Comparison of ENCODE assay signal across 8 cellular contexts in genomic region chr1:204074274-204075115, GRCh38.
DNase-seq lines count a peak whose midpoint lies in the region; FAIRE-seq and TF ChIP-seq lines count a peak whose summit lies in the region.

No MANE protein-coding gene starts in this region.

- TF ChIP-seq CTCF in VCaP (conservative IDR thresholded peaks at IDR 0.05), result no peak

- H3K4me1 ChIP-seq in mucosa of stomach (ENCODE audit: control insufficient read depth, insufficient read depth, low read length), result peaks cover 32% of the 10 kb centered on the region

- no peak for FAIRE-seq in urothelium cell line (lab: Jason Lieb, UNC)

- POLR2A ChIA-PET in HEK293T (lab: Yijun Ruan, JAX), result interaction anchor here (1.3 kb wide), 1 partner anchor 57 kb away, joined by 3 read pairs; no protein-coding TSS in a partner anchor

- peak overlapping the region; percentile 81 for H3K27ac ChIP-seq in VCaP

- DNase-seq in Ammon's horn (ENCODE audit: low spot score) (peak; percentile 56), HEK293T (ENCODE audit: extremely low spot score) (peak; percentile 56), fibroblast of gingiva (ENCODE audit: low read depth) (peak; percentile 64), urothelium cell line (ENCODE audit: low spot score) (peak; percentile 41), NCI-H1048 (lab: John Stamatoyannopoulos, UW) (no peak)
- DNase-seq in central memory CD4-positive, alpha-beta T cell, result no peak

- H3K4me3 ChIP-seq in mucosa of stomach (ENCODE audit: low read length), result peak overlapping the region; percentile 85

- H3K27me3 ChIP-seq in mucosa of stomach (ENCODE audit: control insufficient read depth, insufficient read depth, low read length), result no peaks in the 10 kb centered on the region

- CTCF ChIA-PET in HEK293T (lab: Yijun Ruan, JAX), result interaction anchor here (1.0 kb wide), 1 partner anchor 41 kb away, joined by 5 read pairs; no protein-coding TSS in a partner anchor

- peak overlapping the region; percentile 71 for H3K9ac ChIP-seq in mucosa of stomach (ENCODE audit: low read length)

- H3K9me3 ChIP-seq in mucosa of stomach (ENCODE audit: control insufficient read depth, low read length), result no peaks in the 10 kb centered on the region

- H3K36me3 ChIP-seq in mucosa of stomach (ENCODE audit: control insufficient read depth, insufficient read depth, low read length), result no peaks in the 10 kb centered on the region

TF ChIP-seq in HEK293T, 16 proteins besides CTCF, POLR2A, EP300 and RAD21:
- TF ChIP-seq LEF1 (IDR thresholded peaks at IDR 0.05; ENCODE audit: borderline replicate concordance) (no peak), SP1 (IDR thresholded peaks at IDR 0.05) (no peak), CTBP1 (IDR thresholded peaks at IDR 0.05; ENCODE audit: borderline replicate concordance) (no peak), FOXK2 (IDR thresholded peaks at IDR 0.05) (no peak), L3MBTL2 (conservative IDR thresholded peaks at IDR 0.05) (no peak), HDGF (IDR thresholded peaks at IDR 0.05; ENCODE audit: borderline replicate concordance) (no peak), NFRKB (IDR thresholded peaks at IDR 0.05) (no peak)

Comparison
In these comparisons a context has a peak if more than half of its experiments do, and no peak if none do; other contexts are left out.
1. DNase-seq: peak in Ammon's horn (single experiment), HEK293T (single experiment), fibroblast of gingiva (single experiment) and urothelium cell line (single experiment); none in NCI-H1048 (single experiment) and central memory CD4-positive, alpha-beta T cell (single experiment).